In genomic region chr7:2609001-2609411, GRCh38 we compare ENCODE assay signal across 8 cellular contexts. TPM values are rescaled to one million over a fixed set of nuclear protein-coding genes. Genes with fewer than 3 reads are reported as not detected.
DNase-seq lines count a peak whose midpoint lies in the region; ATAC-seq and TF ChIP-seq lines count a peak whose summit lies in the region.

No MANE protein-coding gene starts in this region.

- H3K36me3 ChIP-seq in thyroid gland = peaks cover 0 to 4% of the 10 kb centered on the region in 2 donors

- POLR2A ChIA-PET in HEK293T (lab: Yijun Ruan, JAX) = interaction anchor here (0.9 to 1.2 kb wide), 3 partner anchors 10 to 101 kb away, joined by 3 to 4 read pairs (median 4); no protein-coding TSS in a partner anchor

- H3K27me3 ChIP-seq in thyroid gland = no peaks in the 10 kb centered on the region

- H3K9me3 ChIP-seq in thyroid gland = no peaks in the 10 kb centered on the region

- TF ChIP-seq CTCF in WI38 (IDR thresholded peaks at IDR 0.05; ENCODE audit: low read depth, low read length) (peak; percentile 41), thyroid gland (IDR thresholded peaks at IDR 0.05) (peak in 1 of 6 experiments; percentile 12)

- H3K27ac ChIP-seq in thyroid gland = no peak overlapping the region

- TF ChIP-seq POLR2A in thyroid gland (IDR thresholded peaks at IDR 0.05) = no peak

- CTCF ChIA-PET in HEK293T (lab: Yijun Ruan, JAX) = interaction anchor here (0.5 to 1.8 kb wide), 7 partner anchors 8 to 63 kb away, joined by 3 to 9 read pairs (median 5); partner anchors contain the start of gene TTYH3

- WGBS in thyroid gland, 2 donors = 78 to 87% methylated on average over 12 of the region's 12 CpGs

- H3K4me3 ChIP-seq in WI38 (ENCODE audit: low read depth, low read length) (no peak overlapping the region), thyroid gland (replicated peaks in 1 of 3) (no peak overlapping the region)

- ATAC-seq in HG02763 (IDR thresholded peaks at IDR 0.05; ENCODE audit: unreplicated experiment) = no peak

- intact Hi-C loops in thyroid gland (cut with DNase I) = loop anchor here (5.0 kb wide), 1 partner anchor 53 kb away; no protein-coding TSS in a partner anchor

- DNase-seq in GF-D8 (lab: John Stamatoyannopoulos, UW) (peak; percentile 67), HEK293T (ENCODE audit: extremely low spot score) (peak; percentile 52), left kidney (ENCODE audit: low read depth, low spot score) (peak; percentile 81), SK-N-DZ (ENCODE audit: low spot score) (no peak), NCI-H524 treated with DMSO at 0.1 percent for 48 hours (lab: John Stamatoyannopoulos, UW) (no peak), thyroid gland (no peak)

- peaks cover 19 to 31% of the 10 kb centered on the region in 2 donors for H3K4me1 ChIP-seq in thyroid gland

TF ChIP-seq in HEK293T, 16 proteins besides CTCF, POLR2A, EP300 and RAD21:
- TF ChIP-seq NFRKB (IDR thresholded peaks at IDR 0.05) (no peak), TARDBP (IDR thresholded peaks at IDR 0.05) (no peak), FOXM1 (IDR thresholded peaks at IDR 0.05; ENCODE audit: borderline replicate concordance) (no peak), PKNOX1 (IDR thresholded peaks at IDR 0.05) (no peak), SP1 (IDR thresholded peaks at IDR 0.05) (no peak), ELF4 (IDR thresholded peaks at IDR 0.05) (no peak), ZNF384 (IDR thresholded peaks at IDR 0.05) (no peak), BHLHE40 (IDR thresholded peaks at IDR 0.05; ENCODE audit: borderline replicate concordance) (no peak), LEF1 (IDR thresholded peaks at IDR 0.05; ENCODE audit: borderline replicate concordance) (no peak), L3MBTL2 (conservative IDR thresholded peaks at IDR 0.05) (no peak), SUZ12 (IDR thresholded peaks at IDR 0.05) (no peak), CTBP1 (IDR thresholded peaks at IDR 0.05; ENCODE audit: borderline replicate concordance) (no peak), ARNT (IDR thresholded peaks at IDR 0.05) (no peak), HDGF (IDR thresholded peaks at IDR 0.05; ENCODE audit: borderline replicate concordance) (no peak)

RNA-seq across cellular contexts. Expression of gene TTYH3, which starts 22.8 kb away (rescaled TPM):
- polyA plus RNA-seq in SK-N-DZ (2014; cell fraction: cytosol; rRNA removed) = 29.1 and 30.3 TPM in 2 replicates
- polyA plus RNA-seq in SK-N-DZ (2014; cell fraction: nucleus; rRNA removed) = 37.3 and 64.0 TPM in 2 replicates
- 10 to 100 TPM; 16.7 to 23.8 (median 21.4) TPM for total RNA-seq in thyroid gland

RNA-seq across cellular contexts. Expression of gene IQCE, which starts 50.2 kb away (rescaled TPM):
- polyA plus RNA-seq in SK-N-DZ (2014; cell fraction: cytosol; rRNA removed) = 2.9 and 3.2 TPM in 2 replicates
- 13.3 and 22.4 TPM in 2 replicates for polyA plus RNA-seq in SK-N-DZ (2014; cell fraction: nucleus; rRNA removed)
- 10 to 100 TPM; 16.0 to 40.2 (median 37.2) TPM for total RNA-seq in thyroid gland

RNA-seq across cellular contexts. Expression of gene BRAT1, which starts 53.7 kb away (rescaled TPM):
- polyA plus RNA-seq in SK-N-DZ (2014; cell fraction: cytosol; rRNA removed) = 76.1 and 82.5 TPM in 2 replicates
- polyA plus RNA-seq in SK-N-DZ (2014; cell fraction: nucleus; rRNA removed) = 306 and 317 TPM in 2 replicates
- 10 to 100 TPM; 37.2 to 51.8 (median 45.6) TPM for total RNA-seq in thyroid gland

Comparison
In these comparisons a context has a peak if more than half of its experiments do, and no peak if none do; other contexts are left out.
1. DNase-seq: peak in GF-D8 (single experiment), HEK293T (single experiment) and left kidney (single experiment); none in SK-N-DZ (single experiment), NCI-H524 treated with DMSO at 0.1 percent for 48 hours (single experiment) and thyroid gland (0 of 2).